In genomic region chr3:41705893-41706292, GRCh38 we compare ENCODE assay signal across 9 cellular contexts.
"Had no signal": no experiment of that assay in that cellular context is flagged by ENCODE, and none has a peak within 500 bp of the region (broad histone marks: within the 10 kb centered on the region; RNA-seq: fewer than 3 reads in every experiment).

No MANE protein-coding gene starts in this region.

- H3K4me3 ChIP-seq: GM23338, HAP-1 had no signal

- H3K9me3 ChIP-seq: HAP-1 had no signal

- H3K27ac Mint-ChIP-seq: GM23338, HFFc6 had no signal

- FAIRE-seq: H1, HTR-8/SVneo had no signal

- H3K36me3 ChIP-seq: HAP-1 had no signal

- H3K4me1 ChIP-seq: HAP-1 had no signal

- H3K9me3 Mint-ChIP-seq: GM23338, HFFc6 had no signal

- H3K4me2 ChIP-seq: GM23338 had no signal

- ATAC-seq: GM23338, HCT116 had no signal

- DNase-seq: H7, HFFc6, IMR-90, KBM-7 had no signal

- H2AFZ ChIP-seq: GM23338 had no signal

- H3K4me3 Mint-ChIP-seq: GM23338, HFFc6 had no signal
